In the genomic region with DNA sequence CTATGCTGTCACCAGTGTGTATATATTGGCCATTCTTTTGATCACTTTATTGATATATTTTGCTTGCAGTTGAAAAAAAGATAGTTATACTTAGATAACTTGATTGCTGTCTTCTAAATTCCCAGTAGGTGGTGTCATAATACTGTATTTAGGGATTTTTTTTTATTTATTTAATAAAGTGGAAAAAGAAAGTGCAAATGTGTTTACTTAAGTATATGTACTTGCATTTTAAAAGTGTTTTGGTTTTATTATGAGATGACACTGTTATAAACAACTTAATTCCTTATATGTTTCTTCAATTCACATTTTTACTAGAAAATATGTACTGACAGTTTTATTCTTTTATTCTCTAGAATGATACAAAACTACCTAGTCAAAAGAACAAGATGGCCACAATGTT, we compare ENCODE assay signal across 9 cellular contexts.
A peak's percentile ranks its signal among the peaks of the same experiment; 100 is the strongest.
DNase-seq lines count a peak whose midpoint lies in the region; ATAC-seq and TF ChIP-seq lines count a peak whose summit lies in the region.
"Had no signal": no experiment of that assay in that cellular context is flagged by ENCODE, and none has a peak within 500 bp of the region (broad histone marks: within the 10 kb centered on the region; RNA-seq: fewer than 3 reads in every experiment).

No MANE protein-coding gene starts in this region.

- no peak overlapping the region for H3K9ac ChIP-seq in DND-41 (ENCODE audit: low read depth, low read length)

- no peaks in the 10 kb centered on the region for H3K79me2 ChIP-seq in DND-41 (ENCODE audit: insufficient read depth, low read length)

- peak; percentile 58 for TF ChIP-seq CTCF in DND-41 (IDR thresholded peaks at IDR 0.05; ENCODE audit: borderline replicate concordance, extremely low read depth, low read length, poor library complexity, severe bottlenecking)
- TF ChIP-seq CTCF in choroid plexus epithelial cell (conservative IDR thresholded peaks at IDR 0.05; ENCODE audit: low read depth, low read length) = peak; percentile 51
- peak; percentile 71 for TF ChIP-seq CTCF in neural crest cell (conservative IDR thresholded peaks at IDR 0.05)

- no peaks in the 10 kb centered on the region for H3K27me3 ChIP-seq in DND-41 (ENCODE audit: insufficient read depth, low read length, poor library complexity)

- no peaks in the 10 kb centered on the region for H4K20me1 ChIP-seq in DND-41 (ENCODE audit: insufficient read depth, low read length)

- H2AFZ ChIP-seq in DND-41 (ENCODE audit: low read depth, low read length) = no peak overlapping the region

- no peaks in the 10 kb centered on the region for H3K4me1 Mint-ChIP-seq in neural crest cell

- peaks cover 10% of the 10 kb centered on the region for H3K36me3 Mint-ChIP-seq in neural crest cell (ENCODE audit: low read depth)

- H3K36me3 ChIP-seq in DND-41 (ENCODE audit: insufficient read depth, low read length) = no peaks in the 10 kb centered on the region

- ATAC-seq in DND-41 (ENCODE audit: insufficient read depth, low read depth) = no peak
- ATAC-seq in GM18861 (IDR thresholded peaks at IDR 0.05; ENCODE audit: unreplicated experiment) = no peak
- no peak for ATAC-seq in HG02759 (IDR thresholded peaks at IDR 0.05; ENCODE audit: unreplicated experiment)
- ATAC-seq in HG02798 (IDR thresholded peaks at IDR 0.05; ENCODE audit: poor library complexity, unreplicated experiment) = no peak

- DNase-seq in DND-41 (no peak), NCI-H1694 treated with DMSO at 0.1 percent for 48 hours (lab: John Stamatoyannopoulos, UW) (peak; percentile 53), choroid plexus epithelial cell (ENCODE audit: low read depth) (peak; percentile 54), neural crest cell (ENCODE audit: low read depth, low spot score) (no peak), mucosa of gallbladder (ENCODE audit: low spot score) (no peak)

- H3K4me3 Mint-ChIP-seq in neural crest cell = no peak overlapping the region
- H3K4me3 Mint-ChIP-seq: activated naive CD4-positive, alpha-beta T cell treated with anti-CD3 and anti-CD28 coated beads, Interleukin-2, amount 50 U/mL, for 24 hours had no signal

- no peak overlapping the region for H3K4me2 ChIP-seq in DND-41 (ENCODE audit: insufficient read depth, low read length)

- H3K27ac Mint-ChIP-seq in neural crest cell (ENCODE audit: unreplicated experiment) = no peak overlapping the region
- H3K27ac Mint-ChIP-seq: activated naive CD4-positive, alpha-beta T cell treated with anti-CD3 and anti-CD28 coated beads, Interleukin-2, amount 50 U/mL, for 24 hours had no signal

- no peak overlapping the region for H3K27ac ChIP-seq in DND-41 (ENCODE audit: low read length)

- H3K27me3 Mint-ChIP-seq in neural crest cell (ENCODE audit: low read depth) = no peaks in the 10 kb centered on the region

- no peaks in the 10 kb centered on the region for H3K9me3 ChIP-seq in DND-41 (ENCODE audit: insufficient read depth, low read length, severe bottlenecking)

- peaks cover 9% of the 10 kb centered on the region for H3K9me3 Mint-ChIP-seq in neural crest cell

- H3K4me1 ChIP-seq in DND-41 (ENCODE audit: insufficient read depth, low read length) = no peaks in the 10 kb centered on the region

- no peak overlapping the region for H3K4me3 ChIP-seq in DND-41 (ENCODE audit: low read depth in 1 of 2, low read length in 2 of 2)
- no peak overlapping the region for H3K4me3 ChIP-seq in choroid plexus epithelial cell (ENCODE audit: low read depth, low read length)

Comparison
In these comparisons a context has a peak if more than half of its experiments do, and no peak if none do; other contexts are left out.
1. DNase-seq: peak in NCI-H1694 treated with DMSO at 0.1 percent for 48 hours (single experiment) and choroid plexus epithelial cell (single experiment); none in DND-41 (single experiment), neural crest cell (single experiment) and mucosa of gallbladder (single experiment).
2. Peak in every context shown above with its lines, with median percentiles within 50 percentile points of each other: CTCF ChIP-seq.